1 cellular context compared by ENCODE assay signal in genomic region chr17:334974-335481, GRCh38.
TF ChIP-seq lines count a peak whose summit lies in the region.

No MANE protein-coding gene starts in this region.

TF ChIP-seq in H1, 55 proteins besides CTCF, POLR2A, EP300 and RAD21:
- no peak for TF ChIP-seq E2F6 (IDR thresholded peaks at IDR 0.05)
- TF ChIP-seq BRCA1 (IDR thresholded peaks at IDR 0.05; ENCODE audit: low read depth, low read length), result no peak
- no peak for TF ChIP-seq CBX8 (IDR thresholded peaks at IDR 0.05; ENCODE audit: borderline replicate concordance, low read depth, low read length)
- no peak for TF ChIP-seq YY1 (IDR thresholded peaks at IDR 0.05; ENCODE audit: low read depth, low read length)
- TF ChIP-seq RFX5 (IDR thresholded peaks at IDR 0.05; ENCODE audit: borderline replicate concordance, low read depth, low read length), result no peak
- no peak for TF ChIP-seq NRF1 (IDR thresholded peaks at IDR 0.05; ENCODE audit: low read depth, low read length)
- no peak for TF ChIP-seq ATF3 (IDR thresholded peaks at IDR 0.05; ENCODE audit: insufficient read depth, low read depth, low read length)
- TF ChIP-seq HDAC6 (IDR thresholded peaks at IDR 0.05; ENCODE audit: low read depth, low read length), result no peak
- no peak for TF ChIP-seq SP1 (IDR thresholded peaks at IDR 0.05; ENCODE audit: low read depth, low read length)
- no peak for TF ChIP-seq FOSL1 (IDR thresholded peaks at IDR 0.05; ENCODE audit: insufficient read depth, low read depth, low read length)
- TF ChIP-seq CHD1 (IDR thresholded peaks at IDR 0.05; ENCODE audit: low read depth, low read length), result no peak
- TF ChIP-seq GABPA (IDR thresholded peaks at IDR 0.05; ENCODE audit: borderline replicate concordance, insufficient read depth, low read length), result no peak
- no peak for TF ChIP-seq BCL11A (IDR thresholded peaks at IDR 0.05; ENCODE audit: low read depth in 2 of 2, low read length in 2 of 2)
- TF ChIP-seq SAP30 (IDR thresholded peaks at IDR 0.05; ENCODE audit: insufficient read depth, insufficient replicate concordance, low read length), result no peak
- no peak for TF ChIP-seq CHD7 (IDR thresholded peaks at IDR 0.05; ENCODE audit: insufficient replicate concordance, low read length)
- TF ChIP-seq POLR2AphosphoS5 (IDR thresholded peaks at IDR 0.05; ENCODE audit: low read depth, low read length), result no peak
- no peak for TF ChIP-seq RNF2 (IDR thresholded peaks at IDR 0.05; ENCODE audit: borderline replicate concordance, low read depth, low read length, missing control alignments, poor library complexity, severe bottlenecking)
- TF ChIP-seq SIN3A (conservative IDR thresholded peaks at IDR 0.05 in 1 of 2, IDR thresholded peaks at IDR 0.05 in 1 of 2; ENCODE audit: low read depth in 1 of 2, low read length in 2 of 2), result no peak
TF ChIP-seq in H1: peak in this region for 0.
